ENCODE assay signal across 15 cellular contexts in genomic region chr22:33726294-33726711, GRCh38.
DNase-seq lines count a peak whose midpoint lies in the region; ATAC-seq and TF ChIP-seq lines count a peak whose summit lies in the region.
"Had no signal": no experiment of that assay in that cellular context is flagged by ENCODE, and none has a peak within 500 bp of the region (broad histone marks: within the 10 kb centered on the region; RNA-seq: fewer than 3 reads in every experiment).

No MANE protein-coding gene starts in this region.

- no peak for ATAC-seq in HG02642 (IDR thresholded peaks at IDR 0.05; ENCODE audit: poor library complexity, unreplicated experiment)
- ATAC-seq: HepG2; stimulated activated effector memory CD8-positive, alpha-beta T cell treated with anti-CD3 and anti-CD28 coated beads, Interleukin-12 subunit alpha, Interleukin-12 subunit beta, amount 100 ng/mL, for 72 hours; T-helper 17 cell had no signal

- no peak overlapping the region for H3K4me3 ChIP-seq in retinal pigment epithelial cell (ENCODE audit: low read length)

- no peak for TF ChIP-seq CTCF in retinal pigment epithelial cell (conservative IDR thresholded peaks at IDR 0.05; ENCODE audit: low read depth, low read length)

- DNase-seq in EH (ENCODE audit: low read depth) (peak; percentile 71), T1000 (lab: John Stamatoyannopoulos, UW) (peak; percentile 34), fibroblast of peridontal ligament (ENCODE audit: extremely low read depth) (peak; percentile 0), retinal pigment epithelial cell (ENCODE audit: low read depth) (peak; percentile 10), DMS79 treated with DMSO at 0.1 percent for 48 hours (lab: John Stamatoyannopoulos, UW) (no peak), anterior cingulate cortex (lab: John Stamatoyannopoulos, UW) (no peak)
- DNase-seq in activated CD4-positive, alpha-beta T cell treated with anti-CD3 and anti-CD28 coated beads for 1 hour: no peak
- DNase-seq: activated CD4-positive, alpha-beta T cell treated with anti-CD3 and anti-CD28 coated beads, Interleukin-2, amount 50 U/mL, for 1 hour; caudate nucleus; NCI-H1417; stimulated activated CD4-positive, alpha-beta T cell treated with anti-CD3 and anti-CD28 coated beads, Interleukin-4, amount 100 ng/mL, for 1 hour; T-helper 17 cell had no signal

Comparison
In these comparisons a context has a peak if more than half of its experiments do, and no peak if none do; other contexts are left out.
1. DNase-seq: peak in EH (single experiment), T1000 (single experiment), fibroblast of peridontal ligament (single experiment) and retinal pigment epithelial cell (single experiment); none in activated CD4-positive, alpha-beta T cell treated with anti-CD3 and anti-CD28 coated beads for 1 hour (single experiment), DMS79 treated with DMSO at 0.1 percent for 48 hours (single experiment) and anterior cingulate cortex (0 of 58).